29 cellular contexts compared by ENCODE assay signal in genomic region chr16:27040671-27041070, GRCh38. TPM values are rescaled to one million over a fixed set of nuclear protein-coding genes. Genes with fewer than 3 reads are reported as not detected.
"Had no signal": no experiment of that assay in that cellular context is flagged by ENCODE, and none has a peak within 500 bp of the region (broad histone marks: within the 10 kb centered on the region; RNA-seq: fewer than 3 reads in every experiment).

No MANE protein-coding gene starts in this region.

- H3K4me3 ChIP-seq: stomach, suprapubic skin, thoracic aorta, thyroid gland, tibial artery, tibial nerve, transverse colon, upper lobe of left lung, upper lobe of right lung, uterus, vagina had no signal

- H3K27me3 ChIP-seq: suprapubic skin, thyroid gland, tibial artery, tibial nerve, transverse colon, upper lobe of left lung, upper lobe of right lung, uterus, vagina had no signal

- H3K9me3 ChIP-seq: suprapubic skin, thoracic aorta, thyroid gland, tibial artery, transverse colon, upper lobe of left lung, upper lobe of right lung, uterus, vagina had no signal

- DNase-seq: stimulated activated CD4-positive, alpha-beta T cell treated with anti-CD3 and anti-CD28 coated beads, Interleukin-2, amount 100 ng/mL, for 24 hours; stimulated activated CD4-positive, alpha-beta T cell treated with anti-CD3 and anti-CD28 coated beads, Interleukin-2, amount 100 ng/mL, for 48 hours; stimulated activated CD4-positive, alpha-beta T cell treated with anti-CD3 and anti-CD28 coated beads, Interleukin-4, amount 100 ng/mL, for 1 hour; stimulated activated CD4-positive, alpha-beta T cell treated with anti-CD3 and anti-CD28 coated beads, Interleukin-4, amount 100 ng/mL, for 24 hours; stimulated activated CD4-positive, alpha-beta T cell treated with anti-CD3 and anti-CD28 coated beads, Interleukin-4, amount 100 ng/mL, for 4 hours; stimulated activated CD8-positive, alpha-beta memory T cell treated with anti-CD3 and anti-CD28 coated beads, Interleukin-4, amount 100 ng/mL, for 48 hours; stimulated activated naive B cell treated with anti-CD40 and anti-IgM and Interleukin-4, amounts not matched to agents 10 μg/mL and 1 μg/mL and 100 μg/mL, for 72 hours; stimulated activated naive CD4-positive, alpha-beta T cell; stimulated activated naive CD4-positive, alpha-beta T cell treated with Interleukin-2 at 50 U/mL for 16 hours; stimulated activated naive CD8-positive, alpha-beta T cell treated with anti-CD3 and anti-CD28 coated beads, Interleukin-15, amount 100 ng/mL, for 72 hours; stomach; substantia nigra; thyroid gland; transverse colon; trophoblast cell; upper lobe of right lung; uterus had no signal

- H3K27ac ChIP-seq: stomach, suprapubic skin, thoracic aorta, thyroid gland, tibial artery, tibial nerve, transverse colon, upper lobe of left lung, upper lobe of right lung, uterus, vagina had no signal

- H3K4me1 ChIP-seq: stomach, suprapubic skin, thyroid gland, tibial artery, tibial nerve, transverse colon, upper lobe of left lung, upper lobe of right lung, uterus, vagina had no signal

- H3K36me3 ChIP-seq: stomach, suprapubic skin, thoracic aorta, thyroid gland, tibial artery, tibial nerve, transverse colon, upper lobe of left lung, upper lobe of right lung, uterus, vagina had no signal

- ATAC-seq: stimulated activated effector memory CD8-positive, alpha-beta T cell treated with anti-CD3 and anti-CD28 coated beads, Interleukin-12 subunit alpha, Interleukin-12 subunit beta, amount 100 ng/mL, for 72 hours; stimulated activated memory B cell treated with anti-CD40 and anti-IgM and Interleukin-4, amounts not matched to agents 10 μg/mL and 1 μg/mL and 100 μg/mL, for 72 hours; stimulated activated naive B cell treated with anti-CD40 and anti-IgM and Interleukin-4, amounts not matched to agents 10 μg/mL and 1 μg/mL and 100 μg/mL, for 72 hours; stimulated activated naive CD8-positive, alpha-beta T cell treated with anti-CD3 and anti-CD28 coated beads, Interleukin-15, amount 100 ng/mL, for 72 hours; upper lobe of right lung had no signal

RNA-seq across cellular contexts. Expression of gene C16orf82, which starts 26.1 kb away (rescaled TPM):
- total RNA-seq: stomach, subcutaneous adipose tissue, suprapubic skin, temporal lobe, thoracic aorta, tibial nerve, transverse colon, upper lobe of left lung, upper lobe of right lung, ureter, urinary bladder, uterus, vagina had no signal
- polyA plus RNA-seq: stomach, urinary bladder had no signal
